In the genomic region with DNA sequence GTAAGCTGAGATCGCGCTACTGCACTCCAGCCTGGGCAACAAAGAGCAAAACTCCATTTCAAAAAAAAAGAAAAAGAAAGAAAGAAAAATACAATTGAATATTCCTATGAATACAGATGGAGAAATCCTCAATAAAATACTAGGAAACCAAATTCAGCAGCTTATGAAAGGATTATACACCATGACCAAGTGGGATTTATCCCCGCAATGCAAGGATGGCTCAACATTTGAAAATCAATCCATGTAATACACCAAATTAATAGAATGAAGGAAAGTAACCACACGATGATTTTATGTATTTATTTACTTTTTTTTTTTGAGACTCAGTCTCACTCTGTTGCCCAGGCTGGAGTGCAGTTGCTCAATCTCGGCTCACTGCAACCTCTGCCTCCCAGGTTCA, we compare ENCODE assay signal across 31 cellular contexts. TPM values are rescaled to one million over a fixed set of nuclear protein-coding genes. Genes with fewer than 3 reads are reported as not detected.
"Had no signal": no experiment of that assay in that cellular context is flagged by ENCODE, and none has a peak within 500 bp of the region (broad histone marks: within the 10 kb centered on the region; RNA-seq: fewer than 3 reads in every experiment).

No MANE protein-coding gene starts in this region.

- H3K27ac ChIP-seq: colonic mucosa, coronary artery, epithelial cell of prostate, esophagus muscularis mucosa, esophagus squamous epithelium, foreskin keratinocyte, gastrocnemius medialis, gastroesophageal sphincter, heart left ventricle, heart right ventricle had no signal

- H3K4me1 ChIP-seq: colonic mucosa, esophagus squamous epithelium, foreskin keratinocyte, gastrocnemius medialis, gastroesophageal sphincter, heart left ventricle, heart right ventricle had no signal

- H3K27me3 ChIP-seq: colonic mucosa, dorsolateral prefrontal cortex, esophagus muscularis mucosa, esophagus squamous epithelium, foreskin keratinocyte, gastrocnemius medialis, gastroesophageal sphincter, heart left ventricle, heart right ventricle had no signal

- ATAC-seq: effector memory CD8-positive, alpha-beta T cell; esophagus mucosa; foreskin keratinocyte; gastrocnemius medialis; gastroesophageal sphincter; heart left ventricle; heart right ventricle had no signal

- H3K4me3 ChIP-seq: colonic mucosa, coronary artery, dorsolateral prefrontal cortex, esophagus muscularis mucosa, esophagus squamous epithelium, gastrocnemius medialis, gastroesophageal sphincter, heart left ventricle, heart right ventricle had no signal

- FAIRE-seq: colon, endometrium, endothelial cell of umbilical vein, frontal cortex had no signal

- H3K36me3 ChIP-seq: colonic mucosa had no signal

- DNase-seq: colonic mucosa; cortex of kidney; dermis blood vessel endothelial cell; dorsolateral prefrontal cortex; effector CD4-positive, alpha-beta T cell; effector CD8-positive, alpha-beta T cell; effector memory CD4-positive, alpha-beta T cell; effector memory CD8-positive, alpha-beta T cell; endodermal cell; erythroblast; esophagus squamous epithelium; foreskin fibroblast; foreskin keratinocyte; foreskin melanocyte; gastrocnemius medialis; glutamatergic neuron; head of caudate nucleus; heart left ventricle; heart right ventricle had no signal

- H3K9me3 ChIP-seq: colonic mucosa, esophagus squamous epithelium, gastrocnemius medialis had no signal

RNA-seq across cellular contexts. Expression of a gene that starts 19.5 kb away (rescaled TPM):
- total RNA-seq: dermis blood vessel endothelial cell, dermis microvascular lymphatic vessel endothelial cell, endothelial cell of umbilical vein, epithelial cell of proximal tubule, esophagus mucosa, foreskin keratinocyte, gastroesophageal sphincter, glomerular endothelial cell had no signal
